ENCODE assay signal across 27 cellular contexts in genomic region chr3:130976706-130977105, GRCh38. TPM values are rescaled to one million over a fixed set of nuclear protein-coding genes. Genes with fewer than 3 reads are reported as not detected.
A peak's percentile ranks its signal among the peaks of the same experiment; 100 is the strongest.
DNase-seq lines count a peak whose midpoint lies in the region; ATAC-seq and TF ChIP-seq lines count a peak whose summit lies in the region.
"Had no signal": no experiment of that assay in that cellular context is flagged by ENCODE, and none has a peak within 500 bp of the region (broad histone marks: within the 10 kb centered on the region; RNA-seq: fewer than 3 reads in every experiment).

No MANE protein-coding gene starts in this region.

- TF ChIP-seq CTCF in right atrium auricular region (IDR thresholded peaks at IDR 0.05) (no peak), endodermal cell (conservative IDR thresholded peaks at IDR 0.05) (no peak), SK-N-SH (IDR thresholded peaks at IDR 0.05) (no peak)

- no peaks in the 10 kb centered on the region for H3K4me1 Mint-ChIP-seq in endodermal cell
- H3K4me1 Mint-ChIP-seq: CD8-positive, alpha-beta memory T cell had no signal

- TF ChIP-seq EP300 in SK-N-SH (IDR thresholded peaks at IDR 0.05; ENCODE audit: borderline replicate concordance in 1 of 2, low read depth in 1 of 2, low read length in 1 of 2): no peak

- H3K4me3 Mint-ChIP-seq in endodermal cell: no peak overlapping the region
- H3K4me3 Mint-ChIP-seq: CD14-positive monocyte; CD8-positive, alpha-beta memory T cell had no signal

- H3K9me3 ChIP-seq in right atrium auricular region (no peaks in the 10 kb centered on the region), endodermal cell (ENCODE audit: control insufficient read depth, low read length) (no peaks in the 10 kb centered on the region), right cardiac atrium (ENCODE audit: control insufficient read depth, low read length) (no peaks in the 10 kb centered on the region), SK-N-SH (no peaks in the 10 kb centered on the region)
- H3K9me3 ChIP-seq: BE2C, SJCRH30 had no signal

- H3K36me3 ChIP-seq in right atrium auricular region: peaks cover 14% of the 10 kb centered on the region
- H3K36me3 ChIP-seq in endodermal cell (ENCODE audit: control insufficient read depth, insufficient read depth, low read length): peaks cover 39% of the 10 kb centered on the region
- H3K36me3 ChIP-seq in SK-N-SH (replicated peaks in 1 of 2; ENCODE audit: control insufficient read depth in 1 of 2, insufficient read depth in 2 of 2, low read length in 1 of 2): peaks cover 37 to 50% of the 10 kb centered on the region in 2 experiments
- H3K36me3 ChIP-seq: SJCRH30 had no signal

- H3K9ac ChIP-seq in endodermal cell (ENCODE audit: extremely low read depth, low read length, poor library complexity, severe bottlenecking): no peak overlapping the region
- H3K9ac ChIP-seq in SK-N-SH: no peak overlapping the region

- peak; percentile 74 for ATAC-seq in Right ventricle myocardium inferior
- ATAC-seq in right cardiac atrium: peak; percentile 41 to 60
- ATAC-seq in HG02763 (IDR thresholded peaks at IDR 0.05; ENCODE audit: unreplicated experiment): no peak

- no peaks in the 10 kb centered on the region for H3K9me2 ChIP-seq in SK-N-SH

- 89 to 95% methylated on average over 3 to 4 of the region's 4 CpGs for WGBS in endodermal cell (ENCODE audit: insufficient coverage in 1 of 2, insufficient read length in 1 of 2), 2 experiments
- WGBS in right cardiac atrium: 58% methylated on average over 4 of the region's 4 CpGs
- WGBS in SK-N-SH (ENCODE audit: low lambda C conversion rate): 89% methylated on average over 4 of the region's 4 CpGs

- peaks cover 28% of the 10 kb centered on the region for H3K36me3 Mint-ChIP-seq in endodermal cell (ENCODE audit: low read depth)

- H3K4me2 ChIP-seq in SK-N-SH: no peak overlapping the region

- CTCF ChIA-PET in SK-N-SH (lab: Yijun Ruan, JAX): interaction anchor here (0.6 kb wide), 1 partner anchor 41 kb away, joined by 3 read pairs; no protein-coding TSS in a partner anchor

- intact Hi-C loops in Right ventricle myocardium inferior (cut with DNase I): no loop called here
- intact Hi-C loops in right cardiac atrium (cut with DNase I): no loop called here

- H2AFZ ChIP-seq in SK-N-SH (ENCODE audit: low read depth): no peak overlapping the region

- H3K79me2 ChIP-seq in SK-N-SH (ENCODE audit: insufficient read depth): no peaks in the 10 kb centered on the region

- H3K27ac ChIP-seq in right atrium auricular region: no peak overlapping the region
- no peak overlapping the region for H3K27ac ChIP-seq in endodermal cell (ENCODE audit: low read depth, low read length)
- peak overlapping the region; percentile 64 for H3K27ac ChIP-seq in right cardiac atrium (ENCODE audit: low read length)
- H3K27ac ChIP-seq in SK-N-SH (ENCODE audit: low read depth in 2 of 2, low read length in 1 of 2): no peak overlapping the region
- H3K27ac ChIP-seq: HL-60, SJCRH30 had no signal

- no peaks in the 10 kb centered on the region for H4K20me1 ChIP-seq in SK-N-SH (ENCODE audit: insufficient read depth)

- TF ChIP-seq RAD21 in SK-N-SH (IDR thresholded peaks at IDR 0.05; ENCODE audit: low read length): no peak

- H3K27me3 ChIP-seq in right atrium auricular region (no peaks in the 10 kb centered on the region), endodermal cell (ENCODE audit: control insufficient read depth, insufficient read depth, low read length, poor library complexity, severe bottlenecking) (no peaks in the 10 kb centered on the region), right cardiac atrium (ENCODE audit: control insufficient read depth, insufficient read depth) (no peaks in the 10 kb centered on the region), SK-N-SH (ENCODE audit: insufficient read depth) (no peaks in the 10 kb centered on the region)
- H3K27me3 ChIP-seq: BE2C, SJCRH30 had no signal

- POLR2A ChIA-PET in SK-N-SH (lab: Yijun Ruan, JAX): interaction anchor here (0.5 kb wide), 1 partner anchor 74 kb away, joined by 3 read pairs; no protein-coding TSS in a partner anchor

- peaks cover 5% of the 10 kb centered on the region for H3K9me3 Mint-ChIP-seq in endodermal cell
- H3K9me3 Mint-ChIP-seq: CD8-positive, alpha-beta memory T cell had no signal

- H3K4me1 ChIP-seq in right atrium auricular region (no peaks in the 10 kb centered on the region), endodermal cell (ENCODE audit: control insufficient read depth, insufficient read depth, low read length) (no peaks in the 10 kb centered on the region), right cardiac atrium (ENCODE audit: control insufficient read depth, insufficient read depth, low read length) (no peaks in the 10 kb centered on the region), SK-N-SH (ENCODE audit: control insufficient read depth in 1 of 2, insufficient read depth in 2 of 2, low read depth in 1 of 2, low read length in 1 of 2) (no peaks in the 10 kb centered on the region)
- H3K4me1 ChIP-seq: BE2C, SJCRH30 had no signal

- peaks cover 3% of the 10 kb centered on the region for H3F3A ChIP-seq in SK-N-SH (replicated peaks; ENCODE audit: insufficient read depth)

- DNase-seq in Right ventricle myocardium inferior (ENCODE audit: missing footprints) (no peak), right atrium auricular region (ENCODE audit: low spot score) (no peak), endodermal cell (no peak), right cardiac atrium (no peak), SK-N-SH (no peak)
- DNase-seq in activated CD8-positive, alpha-beta memory T cell treated with anti-CD3 and anti-CD28 coated beads, Interleukin-2, amount 50 U/mL, for 48 hours: no peak
- DNase-seq: 8988T; ACHN; BE2C; CD8-positive, alpha-beta memory T cell; DMS 273 treated with DMSO at 0.1 percent for 48 hours; DMS79; EL; GF-D8; HCEC 1CT; NCI-H1092; NCI-H1436; NCI-H187 treated with DMSO at 0.1 percent for 48 hours; NCI-H2107; NCI-H446; NCI-H524 treated with DMSO at 0.1 percent for 48 hours; NCI-H774; SJCRH30 had no signal

- H3K27ac Mint-ChIP-seq in endodermal cell: peak overlapping the region; percentile 35

- no peaks in the 10 kb centered on the region for H3K27me3 Mint-ChIP-seq in endodermal cell (ENCODE audit: insufficient read depth)
- H3K27me3 Mint-ChIP-seq: CD8-positive, alpha-beta memory T cell had no signal

- H3K4me3 ChIP-seq in right atrium auricular region (no peak overlapping the region), endodermal cell (ENCODE audit: low read length) (no peak overlapping the region), right cardiac atrium (ENCODE audit: low read length) (no peak overlapping the region), SK-N-SH (ENCODE audit: low read depth in 2 of 2, low read length in 1 of 2) (no peak overlapping the region)
- H3K4me3 ChIP-seq: SJCRH30 had no signal

TF ChIP-seq in SK-N-SH, 30 proteins besides CTCF, POLR2A, EP300 and RAD21 (continues in another document):
- no peak for TF ChIP-seq FOXM1 (IDR thresholded peaks at IDR 0.05; ENCODE audit: low read depth)
- TF ChIP-seq REST (IDR thresholded peaks at IDR 0.05; ENCODE audit: low read depth, low read length): no peak
- TF ChIP-seq RFX5 (IDR thresholded peaks at IDR 0.05; ENCODE audit: low read length): no peak
- no peak for TF ChIP-seq NFIC (IDR thresholded peaks at IDR 0.05; ENCODE audit: borderline replicate concordance)
- TF ChIP-seq MXI1 (IDR thresholded peaks at IDR 0.05; ENCODE audit: low read depth, low read length): no peak

RNA-seq across cellular contexts. Expression of gene ASTE1, which starts 49.9 kb away (rescaled TPM):
- total RNA-seq in Right ventricle myocardium inferior (3.4 TPM), right atrium auricular region (1 to 10 TPM; 1.2 to 2.6 TPM), endodermal cell (1 to 10 TPM in 1 of 2 donors, not detected in 1; 6.7 TPM), right cardiac atrium (1 to 10 TPM; 3.5 to 5.1 (median 4.7) TPM)
- 9.3 TPM for polyA plus RNA-seq in endodermal cell (2013, experiment 1 of 2)
- polyA plus RNA-seq in endodermal cell (2013, experiment 2 of 2): 7.3 TPM
- polyA plus RNA-seq in right cardiac atrium (2.2 TPM), SK-N-SH (2012; rRNA removed) (3.5 and 4.4 TPM in 2 replicates)
- polyA plus RNA-seq in SK-N-SH (2012; cell fraction: cytosol; rRNA removed): 3.7 and 3.8 TPM in 2 replicates
- 3.2 and 5.8 TPM in 2 replicates for polyA plus RNA-seq in SK-N-SH (2012; cell fraction: nucleus; rRNA removed)
- total RNA-seq: H1 had no signal

RNA-seq across cellular contexts. Expression of gene NEK11, which starts 50.0 kb away (rescaled TPM):
- total RNA-seq in Right ventricle myocardium inferior: 1.3 TPM
- total RNA-seq in right atrium auricular region: 1 to 10 TPM; 2.0 to 2.2 TPM
- 1 to 10 TPM in 1 of 2 donors, under 1 TPM in 1; 0.20 to 6.0 TPM for total RNA-seq in endodermal cell
- 2.0 TPM for polyA plus RNA-seq in endodermal cell (2013, experiment 1 of 2)
- polyA plus RNA-seq in endodermal cell (2013, experiment 2 of 2): 3.0 TPM
- 1 to 10 TPM; 2.3 to 3.6 (median 2.6) TPM for total RNA-seq in right cardiac atrium
- polyA plus RNA-seq in right cardiac atrium: 1.1 TPM
- polyA plus RNA-seq in SK-N-SH (2012; rRNA removed): 4.7 and 6.3 TPM in 2 replicates
- 6.1 and 7.1 TPM in 2 replicates for polyA plus RNA-seq in SK-N-SH (2012; cell fraction: cytosol; rRNA removed)
- 7.0 and 11.9 TPM in 2 replicates for polyA plus RNA-seq in SK-N-SH (2012; cell fraction: nucleus; rRNA removed)
- total RNA-seq: H1 had no signal
